Comparison of ENCODE assay signal across 8 cellular contexts in genomic region chr19:39970424-39970673, GRCh38. TPM values are rescaled to one million over a fixed set of nuclear protein-coding genes. Genes with fewer than 3 reads are reported as not detected.
A peak's percentile ranks its signal among the peaks of the same experiment; 100 is the strongest.
DNase-seq lines count a peak whose midpoint lies in the region; ATAC-seq, FAIRE-seq and TF ChIP-seq lines count a peak whose summit lies in the region.

No MANE protein-coding gene starts in this region.

- H3K27me3 ChIP-seq in bronchial epithelial cell (ENCODE audit: control insufficient read depth, insufficient read depth, low read length) = no peaks in the 10 kb centered on the region
- no peaks in the 10 kb centered on the region for H3K27me3 ChIP-seq in vagina

- ATAC-seq in A549 (peak in 1 of 2 experiments; percentile 62; a peak in 4 of 6 replicates), GM18907 (IDR thresholded peaks at IDR 0.05; ENCODE audit: unreplicated experiment) (peak; percentile 28), GM21528 (IDR thresholded peaks at IDR 0.05; ENCODE audit: low FRiP score, unreplicated experiment) (no peak)

- POLR2A ChIA-PET in A549 (lab: Yijun Ruan, JAX) = interaction anchor here (0.7 to 2.0 kb wide), 29 partner anchors 9 to 1138 kb away, joined by 3 to 31 read pairs (median 6); partner anchors contain the start of genes DYRK1B, FBL, RPS16 and ZNF546

- CTCF ChIA-PET in A549 (lab: Yijun Ruan, JAX) = interaction anchor here (0.6 to 7.7 kb wide), 81 partner anchors 9 to 1478 kb away, joined by 3 to 137 read pairs (median 7); partner anchors contain the start of genes DYRK1B, FBL, FCGBP and LEUTX

- H3K4me3 ChIP-seq in A549 = peak overlapping the region; percentile 70
- H3K4me3 ChIP-seq in bronchial epithelial cell (ENCODE audit: low read depth, low read length) = peak overlapping the region; percentile 53
- peak overlapping the region; percentile 99 for H3K4me3 ChIP-seq in mesodermal cell (ENCODE audit: extremely low read depth, insufficient read depth, low read length, poor library complexity, severe bottlenecking)
- H3K4me3 ChIP-seq in vagina = peak overlapping the region; percentile 67 to 82

- TF ChIP-seq POLR2A in A549 (IDR thresholded peaks at IDR 0.05; ENCODE audit: low read length) (no peak), vagina (IDR thresholded peaks at IDR 0.05) (no peak)

- H3K36me3 ChIP-seq in bronchial epithelial cell (ENCODE audit: control insufficient read depth, insufficient read depth, low read length) (peaks cover 15% of the 10 kb centered on the region), mesodermal cell (ENCODE audit: control insufficient read depth, insufficient read depth, low read length) (peaks cover 33% of the 10 kb centered on the region), vagina (peaks cover 0 to 28% of the 10 kb centered on the region in 2 donors)

- H3K27ac ChIP-seq in A549 (peak overlapping the region; percentile 91), mesodermal cell (ENCODE audit: low read depth, low read length, severe bottlenecking) (peak overlapping the region; percentile 86), vagina (peak overlapping the region; percentile 96)

- DNase-seq in A549 (ENCODE audit: low read depth in 1 of 2, low spot score in 1 of 2) (no peak), NCI-H510A (lab: John Stamatoyannopoulos, UW) (peak; percentile 45), bronchial epithelial cell (ENCODE audit: low read depth) (peak; percentile 36), vagina (ENCODE audit: extremely low spot score in 2 of 2) (no peak), AG08395 (ENCODE audit: low spot score) (no peak)

- TF ChIP-seq RAD21 in A549 (conservative IDR thresholded peaks at IDR 0.05 in 1 of 2, IDR thresholded peaks at IDR 0.05 in 1 of 2) = no peak

- TF ChIP-seq CTCF in A549 (IDR thresholded peaks at IDR 0.05) (no peak), bronchial epithelial cell (IDR thresholded peaks at IDR 0.05; ENCODE audit: insufficient read depth, low read length, severe bottlenecking) (no peak), vagina (IDR thresholded peaks at IDR 0.05) (no peak)

- TF ChIP-seq EP300 in A549 (IDR thresholded peaks at IDR 0.05) = no peak

- H3K4me1 ChIP-seq in A549 = peaks cover 18% of the 10 kb centered on the region
- peaks cover 10% of the 10 kb centered on the region for H3K4me1 ChIP-seq in mesodermal cell (ENCODE audit: control insufficient read depth, insufficient read depth, low read length, poor library complexity, severe bottlenecking)
- peaks cover 25% of the 10 kb centered on the region for H3K4me1 ChIP-seq in vagina

- WGBS in A549 (ENCODE audit: missing lambda C conversion rate) = 6% methylated on average over 11 of the region's 11 CpGs
- 19 to 24% methylated on average over 10 to 11 of the region's 11 CpGs for WGBS in mesodermal cell (ENCODE audit: insufficient coverage in 2 of 2), 2 experiments

- intact Hi-C loops in vagina (cut with DNase I) = loop anchor here (10.0 kb wide), 1 partner anchor 126 kb away; the partner anchor contains the start of gene FBL

- FAIRE-seq in A549 (lab: Jason Lieb, UNC) (no peak), bronchial epithelial cell (lab: Jason Lieb, UNC) (no peak)

- H3K4me2 ChIP-seq in A549 = peak overlapping the region; percentile 73

- H3K9me3 ChIP-seq in A549 (no peaks in the 10 kb centered on the region), mesodermal cell (ENCODE audit: control insufficient read depth, low read length) (no peaks in the 10 kb centered on the region), vagina (no peaks in the 10 kb centered on the region)

TF ChIP-seq in A549, 52 proteins besides CTCF, POLR2A, EP300 and RAD21 (continues in another document):
- TF ChIP-seq ELK1 (IDR thresholded peaks at IDR 0.05; ENCODE audit: low read depth, low read length) (no peak), BHLHE40 (IDR thresholded peaks at IDR 0.05; ENCODE audit: low read depth, low read length) (no peak), CHD2 (IDR thresholded peaks at IDR 0.05; ENCODE audit: low read length, partially characterized antibody) (no peak)
- TF ChIP-seq, protein P1, sequence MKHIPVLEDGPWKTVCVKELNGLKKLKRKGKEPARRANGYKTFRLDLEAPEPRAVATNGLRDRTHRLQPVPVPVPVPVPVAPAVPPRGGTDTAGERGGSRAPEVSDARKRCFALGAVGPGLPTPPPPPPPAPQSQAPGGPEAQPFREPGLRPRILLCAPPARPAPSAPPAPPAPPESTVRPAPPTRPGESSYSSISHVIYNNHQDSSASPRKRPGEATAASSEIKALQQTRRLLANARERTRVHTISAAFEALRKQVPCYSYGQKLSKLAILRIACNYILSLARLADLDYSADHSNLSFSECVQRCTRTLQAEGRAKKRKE (CRISPR knock-in tag; IDR thresholded peaks at IDR 0.05; ENCODE audit: low read depth) = no peak
- TF ChIP-seq, protein P2, sequence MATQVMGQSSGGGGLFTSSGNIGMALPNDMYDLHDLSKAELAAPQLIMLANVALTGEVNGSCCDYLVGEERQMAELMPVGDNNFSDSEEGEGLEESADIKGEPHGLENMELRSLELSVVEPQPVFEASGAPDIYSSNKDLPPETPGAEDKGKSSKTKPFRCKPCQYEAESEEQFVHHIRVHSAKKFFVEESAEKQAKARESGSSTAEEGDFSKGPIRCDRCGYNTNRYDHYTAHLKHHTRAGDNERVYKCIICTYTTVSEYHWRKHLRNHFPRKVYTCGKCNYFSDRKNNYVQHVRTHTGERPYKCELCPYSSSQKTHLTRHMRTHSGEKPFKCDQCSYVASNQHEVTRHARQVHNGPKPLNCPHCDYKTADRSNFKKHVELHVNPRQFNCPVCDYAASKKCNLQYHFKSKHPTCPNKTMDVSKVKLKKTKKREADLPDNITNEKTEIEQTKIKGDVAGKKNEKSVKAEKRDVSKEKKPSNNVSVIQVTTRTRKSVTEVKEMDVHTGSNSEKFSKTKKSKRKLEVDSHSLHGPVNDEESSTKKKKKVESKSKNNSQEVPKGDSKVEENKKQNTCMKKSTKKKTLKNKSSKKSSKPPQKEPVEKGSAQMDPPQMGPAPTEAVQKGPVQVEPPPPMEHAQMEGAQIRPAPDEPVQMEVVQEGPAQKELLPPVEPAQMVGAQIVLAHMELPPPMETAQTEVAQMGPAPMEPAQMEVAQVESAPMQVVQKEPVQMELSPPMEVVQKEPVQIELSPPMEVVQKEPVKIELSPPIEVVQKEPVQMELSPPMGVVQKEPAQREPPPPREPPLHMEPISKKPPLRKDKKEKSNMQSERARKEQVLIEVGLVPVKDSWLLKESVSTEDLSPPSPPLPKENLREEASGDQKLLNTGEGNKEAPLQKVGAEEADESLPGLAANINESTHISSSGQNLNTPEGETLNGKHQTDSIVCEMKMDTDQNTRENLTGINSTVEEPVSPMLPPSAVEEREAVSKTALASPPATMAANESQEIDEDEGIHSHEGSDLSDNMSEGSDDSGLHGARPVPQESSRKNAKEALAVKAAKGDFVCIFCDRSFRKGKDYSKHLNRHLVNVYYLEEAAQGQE (IDR thresholded peaks at IDR 0.05) = no peak
- TF ChIP-seq, protein P3, sequence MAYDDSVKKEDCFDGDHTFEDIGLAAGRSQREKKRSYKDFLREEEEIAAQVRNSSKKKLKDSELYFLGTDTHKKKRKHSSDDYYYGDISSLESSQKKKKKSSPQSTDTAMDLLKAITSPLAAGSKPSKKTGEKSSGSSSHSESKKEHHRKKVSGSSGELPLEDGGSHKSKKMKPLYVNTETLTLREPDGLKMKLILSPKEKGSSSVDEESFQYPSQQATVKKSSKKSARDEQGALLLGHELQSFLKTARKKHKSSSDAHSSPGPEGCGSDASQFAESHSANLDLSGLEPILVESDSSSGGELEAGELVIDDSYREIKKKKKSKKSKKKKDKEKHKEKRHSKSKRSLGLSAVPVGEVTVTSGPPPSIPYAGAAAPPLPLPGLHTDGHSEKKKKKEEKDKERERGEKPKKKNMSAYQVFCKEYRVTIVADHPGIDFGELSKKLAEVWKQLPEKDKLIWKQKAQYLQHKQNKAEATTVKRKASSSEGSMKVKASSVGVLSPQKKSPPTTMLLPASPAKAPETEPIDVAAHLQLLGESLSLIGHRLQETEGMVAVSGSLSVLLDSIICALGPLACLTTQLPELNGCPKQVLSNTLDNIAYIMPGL (CRISPR knock-in tag; IDR thresholded peaks at IDR 0.05; ENCODE audit: borderline replicate concordance) = 0 out of 2 replicates have a peak, but pooled peaks have one; percentile 30

RNA-seq across cellular contexts. Expression of gene PSMC4, which starts 0.6 kb away (rescaled TPM):
- 192 and 208 TPM in 2 replicates for polyA plus RNA-seq in A549 (2011; rRNA removed)
- polyA plus RNA-seq in A549 (2012; cell fraction: cytosol; rRNA removed) = 371 and 460 TPM in 2 replicates
- 457 and 591 TPM in 2 replicates for polyA plus RNA-seq in A549 (2012; cell fraction: nucleus; rRNA removed)
- 276 to 295 TPM (median 284 TPM) in 3 replicates for polyA plus RNA-seq in A549 (2017; fragmentation: RNase III; extraction: RNeasy Plus Mini Kit Qiagen cat#74134 plus additional on column Dnase treatment)
- polyA minus RNA-seq in A549 (2011; rRNA and poly(A)+ RNA removed) = 147 and 219 TPM in 2 replicates
- 89.2 and 99.3 TPM in 2 replicates for total RNA-seq in bronchial epithelial cell
- 93.6 TPM for polyA plus RNA-seq in mesodermal cell (2013, experiment 1 of 2)
- 80.7 TPM for polyA plus RNA-seq in mesodermal cell (2013, experiment 2 of 2)
- total RNA-seq in vagina = 74.9 TPM

RNA-seq across cellular contexts. Expression of gene ZNF546, which starts 26.5 kb away (rescaled TPM):
- 6.0 and 6.4 TPM in 2 replicates for polyA plus RNA-seq in A549 (2011; rRNA removed)
- polyA plus RNA-seq in A549 (2012; cell fraction: cytosol; rRNA removed) = 0.78 and 0.95 TPM in 2 replicates
- polyA plus RNA-seq in A549 (2012; cell fraction: nucleus; rRNA removed) = 0.93 and 0.97 TPM in 2 replicates
- polyA plus RNA-seq in A549 (2017; fragmentation: RNase III; extraction: RNeasy Plus Mini Kit Qiagen cat#74134 plus additional on column Dnase treatment) = 3.1 to 3.8 TPM (median 3.7 TPM) in 3 replicates
- 8.5 and 13.3 TPM in 2 replicates for polyA minus RNA-seq in A549 (2011; rRNA and poly(A)+ RNA removed)
- 2.2 and 2.4 TPM in 2 replicates for total RNA-seq in bronchial epithelial cell
- 2.2 TPM for polyA plus RNA-seq in mesodermal cell (2013, experiment 1 of 2)
- polyA plus RNA-seq in mesodermal cell (2013, experiment 2 of 2) = 2.1 TPM
- 5.2 TPM for total RNA-seq in vagina

RNA-seq across cellular contexts. Expression of gene FCGBP, which starts 35.9 kb away (rescaled TPM):
- polyA plus RNA-seq in A549 (2011; rRNA removed) = 1.4 and 2.8 TPM in 2 replicates
- polyA plus RNA-seq in A549 (2012; cell fraction: cytosol; rRNA removed) = 0.66 and 0.70 TPM in 2 replicates
- polyA plus RNA-seq in A549 (2012; cell fraction: nucleus; rRNA removed) = 3.4 and 4.9 TPM in 2 replicates
- polyA plus RNA-seq in A549 (2017; fragmentation: RNase III; extraction: RNeasy Plus Mini Kit Qiagen cat#74134 plus additional on column Dnase treatment) = 0.61 to 0.74 TPM (median 0.62 TPM) in 3 replicates
- 12.8 and 17.6 TPM in 2 replicates for polyA minus RNA-seq in A549 (2011; rRNA and poly(A)+ RNA removed)
- 0.38 and 0.53 TPM in 2 replicates for total RNA-seq in bronchial epithelial cell
- polyA plus RNA-seq in mesodermal cell (2013, experiment 1 of 2) = 0.11 TPM
- polyA plus RNA-seq in mesodermal cell (2013, experiment 2 of 2) = 0.05 TPM
- 31.7 TPM for total RNA-seq in vagina

Comparison
In these comparisons a context has a peak if more than half of its experiments do, and no peak if none do; other contexts are left out.
1. DNase-seq: peak in NCI-H510A (single experiment) and bronchial epithelial cell (single experiment); none in A549 (0 of 2), vagina (0 of 2) and AG08395 (single experiment).
2. RNA of gene FCGBP, which starts 35.9 kb away (total RNA-seq): 31.7 TPM in vagina (single experiment); 0.38 to 0.53 TPM in bronchial epithelial cell; every median in the first group is over 10 times any median in the second.
3. Peak in every context shown above with its lines, with median percentiles within 50 percentile points of each other: H3K27ac ChIP-seq and H3K4me3 ChIP-seq.